Comparison of ENCODE assay signal across 1 cellular context in the genomic region with DNA sequence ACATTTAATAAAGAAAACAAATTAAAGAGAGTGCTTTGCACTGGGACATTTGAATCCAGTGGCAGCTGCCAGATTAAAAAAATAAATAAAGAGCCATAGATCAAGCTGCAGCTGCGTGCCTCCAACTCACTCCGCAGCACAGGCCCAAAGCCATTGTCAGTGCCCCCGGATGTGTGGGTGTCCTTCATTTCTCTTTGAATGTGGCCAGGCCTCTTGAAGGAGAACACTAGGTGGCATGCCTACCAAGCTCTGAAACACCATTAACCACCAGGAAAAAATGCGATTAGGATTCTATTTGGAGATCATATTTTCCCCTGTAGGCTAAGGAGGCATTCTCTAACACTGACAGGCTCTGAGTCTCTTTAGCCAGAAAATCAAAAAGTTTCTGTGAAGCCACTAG.
TF ChIP-seq lines count a peak whose summit lies in the region.

No MANE protein-coding gene starts in this region.

TF ChIP-seq in H1, 55 proteins besides CTCF, POLR2A, EP300 and RAD21 (continued from another document):
- TF ChIP-seq, protein P1, sequence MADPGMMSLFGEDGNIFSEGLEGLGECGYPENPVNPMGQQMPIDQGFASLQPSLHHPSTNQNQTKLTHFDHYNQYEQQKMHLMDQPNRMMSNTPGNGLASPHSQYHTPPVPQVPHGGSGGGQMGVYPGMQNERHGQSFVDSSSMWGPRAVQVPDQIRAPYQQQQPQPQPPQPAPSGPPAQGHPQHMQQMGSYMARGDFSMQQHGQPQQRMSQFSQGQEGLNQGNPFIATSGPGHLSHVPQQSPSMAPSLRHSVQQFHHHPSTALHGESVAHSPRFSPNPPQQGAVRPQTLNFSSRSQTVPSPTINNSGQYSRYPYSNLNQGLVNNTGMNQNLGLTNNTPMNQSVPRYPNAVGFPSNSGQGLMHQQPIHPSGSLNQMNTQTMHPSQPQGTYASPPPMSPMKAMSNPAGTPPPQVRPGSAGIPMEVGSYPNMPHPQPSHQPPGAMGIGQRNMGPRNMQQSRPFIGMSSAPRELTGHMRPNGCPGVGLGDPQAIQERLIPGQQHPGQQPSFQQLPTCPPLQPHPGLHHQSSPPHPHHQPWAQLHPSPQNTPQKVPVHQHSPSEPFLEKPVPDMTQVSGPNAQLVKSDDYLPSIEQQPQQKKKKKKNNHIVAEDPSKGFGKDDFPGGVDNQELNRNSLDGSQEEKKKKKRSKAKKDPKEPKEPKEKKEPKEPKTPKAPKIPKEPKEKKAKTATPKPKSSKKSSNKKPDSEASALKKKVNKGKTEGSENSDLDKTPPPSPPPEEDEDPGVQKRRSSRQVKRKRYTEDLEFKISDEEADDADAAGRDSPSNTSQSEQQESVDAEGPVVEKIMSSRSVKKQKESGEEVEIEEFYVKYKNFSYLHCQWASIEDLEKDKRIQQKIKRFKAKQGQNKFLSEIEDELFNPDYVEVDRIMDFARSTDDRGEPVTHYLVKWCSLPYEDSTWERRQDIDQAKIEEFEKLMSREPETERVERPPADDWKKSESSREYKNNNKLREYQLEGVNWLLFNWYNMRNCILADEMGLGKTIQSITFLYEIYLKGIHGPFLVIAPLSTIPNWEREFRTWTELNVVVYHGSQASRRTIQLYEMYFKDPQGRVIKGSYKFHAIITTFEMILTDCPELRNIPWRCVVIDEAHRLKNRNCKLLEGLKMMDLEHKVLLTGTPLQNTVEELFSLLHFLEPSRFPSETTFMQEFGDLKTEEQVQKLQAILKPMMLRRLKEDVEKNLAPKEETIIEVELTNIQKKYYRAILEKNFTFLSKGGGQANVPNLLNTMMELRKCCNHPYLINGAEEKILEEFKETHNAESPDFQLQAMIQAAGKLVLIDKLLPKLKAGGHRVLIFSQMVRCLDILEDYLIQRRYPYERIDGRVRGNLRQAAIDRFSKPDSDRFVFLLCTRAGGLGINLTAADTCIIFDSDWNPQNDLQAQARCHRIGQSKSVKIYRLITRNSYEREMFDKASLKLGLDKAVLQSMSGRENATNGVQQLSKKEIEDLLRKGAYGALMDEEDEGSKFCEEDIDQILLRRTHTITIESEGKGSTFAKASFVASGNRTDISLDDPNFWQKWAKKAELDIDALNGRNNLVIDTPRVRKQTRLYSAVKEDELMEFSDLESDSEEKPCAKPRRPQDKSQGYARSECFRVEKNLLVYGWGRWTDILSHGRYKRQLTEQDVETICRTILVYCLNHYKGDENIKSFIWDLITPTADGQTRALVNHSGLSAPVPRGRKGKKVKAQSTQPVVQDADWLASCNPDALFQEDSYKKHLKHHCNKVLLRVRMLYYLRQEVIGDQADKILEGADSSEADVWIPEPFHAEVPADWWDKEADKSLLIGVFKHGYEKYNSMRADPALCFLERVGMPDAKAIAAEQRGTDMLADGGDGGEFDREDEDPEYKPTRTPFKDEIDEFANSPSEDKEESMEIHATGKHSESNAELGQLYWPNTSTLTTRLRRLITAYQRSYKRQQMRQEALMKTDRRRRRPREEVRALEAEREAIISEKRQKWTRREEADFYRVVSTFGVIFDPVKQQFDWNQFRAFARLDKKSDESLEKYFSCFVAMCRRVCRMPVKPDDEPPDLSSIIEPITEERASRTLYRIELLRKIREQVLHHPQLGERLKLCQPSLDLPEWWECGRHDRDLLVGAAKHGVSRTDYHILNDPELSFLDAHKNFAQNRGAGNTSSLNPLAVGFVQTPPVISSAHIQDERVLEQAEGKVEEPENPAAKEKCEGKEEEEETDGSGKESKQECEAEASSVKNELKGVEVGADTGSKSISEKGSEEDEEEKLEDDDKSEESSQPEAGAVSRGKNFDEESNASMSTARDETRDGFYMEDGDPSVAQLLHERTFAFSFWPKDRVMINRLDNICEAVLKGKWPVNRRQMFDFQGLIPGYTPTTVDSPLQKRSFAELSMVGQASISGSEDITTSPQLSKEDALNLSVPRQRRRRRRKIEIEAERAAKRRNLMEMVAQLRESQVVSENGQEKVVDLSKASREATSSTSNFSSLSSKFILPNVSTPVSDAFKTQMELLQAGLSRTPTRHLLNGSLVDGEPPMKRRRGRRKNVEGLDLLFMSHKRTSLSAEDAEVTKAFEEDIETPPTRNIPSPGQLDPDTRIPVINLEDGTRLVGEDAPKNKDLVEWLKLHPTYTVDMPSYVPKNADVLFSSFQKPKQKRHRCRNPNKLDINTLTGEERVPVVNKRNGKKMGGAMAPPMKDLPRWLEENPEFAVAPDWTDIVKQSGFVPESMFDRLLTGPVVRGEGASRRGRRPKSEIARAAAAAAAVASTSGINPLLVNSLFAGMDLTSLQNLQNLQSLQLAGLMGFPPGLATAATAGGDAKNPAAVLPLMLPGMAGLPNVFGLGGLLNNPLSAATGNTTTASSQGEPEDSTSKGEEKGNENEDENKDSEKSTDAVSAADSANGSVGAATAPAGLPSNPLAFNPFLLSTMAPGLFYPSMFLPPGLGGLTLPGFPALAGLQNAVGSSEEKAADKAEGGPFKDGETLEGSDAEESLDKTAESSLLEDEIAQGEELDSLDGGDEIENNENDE (IDR thresholded peaks at IDR 0.05; ENCODE audit: insufficient replicate concordance, low read length) = no peak
- TF ChIP-seq SIRT6 (IDR thresholded peaks at IDR 0.05; ENCODE audit: low read length) (no peak), NANOG (IDR thresholded peaks at IDR 0.05; ENCODE audit: insufficient read depth, low read depth, low read length, poor library complexity, severe bottlenecking) (no peak), CTBP2 (IDR thresholded peaks at IDR 0.05; ENCODE audit: borderline replicate concordance, insufficient read depth, insufficient read length, low read length) (no peak)
TF ChIP-seq in H1: peak in this region for 0.
